Comparison of ENCODE assay signal across 8 cellular contexts in genomic region chr16:75116081-75116910, GRCh38. TPM values are rescaled to one million over a fixed set of nuclear protein-coding genes. Genes with fewer than 3 reads are reported as not detected.
A peak's percentile ranks its signal among the peaks of the same experiment; 100 is the strongest.
DNase-seq lines count a peak whose midpoint lies in the region; ATAC-seq and TF ChIP-seq lines count a peak whose summit lies in the region.

LDHD (minus strand) TSS chr16:75116780; CDS start chr16:75116720, 60 bp downstream.

- H3K36me3 ChIP-seq in Karpas-422 (ENCODE audit: insufficient read depth, low read length) (no peaks in the 10 kb centered on the region), parathyroid adenoma (ENCODE audit: control insufficient read depth, insufficient read depth, low read length) (no peaks in the 10 kb centered on the region)

- no peaks in the 10 kb centered on the region for H3K9me2 ChIP-seq in Karpas-422 (replicated peaks; ENCODE audit: insufficient read depth, low read length)

- H3K4me1 ChIP-seq in Karpas-422 (ENCODE audit: low read length): peaks cover 6% of the 10 kb centered on the region
- H3K4me1 ChIP-seq in parathyroid adenoma: peaks cover 11% of the 10 kb centered on the region

- no peaks in the 10 kb centered on the region for H3K79me2 ChIP-seq in Karpas-422 (ENCODE audit: low read length)
- H3K79me2 ChIP-seq in parathyroid adenoma: peaks cover 2% of the 10 kb centered on the region

- intact Hi-C loops in left cardiac atrium (cut with DNase I): loop anchor here in 1 of 2 donors (10.0 kb wide), 2 partner anchors 241 to 301 kb away; no protein-coding TSS in a partner anchor

- in situ Hi-C loops in Caki2 (cut with HindIII; ENCODE audit: low pct_unique_long_range_greater_than_20kb, low sequenced_read_pairs): no loop called here

- H2AFZ ChIP-seq in Karpas-422 (ENCODE audit: low read length) (no peak within 1 kb of the TSS), parathyroid adenoma (peak within 1 kb of the TSS; percentile 92)

- no peaks in the 10 kb centered on the region for H4K20me1 ChIP-seq in Karpas-422 (ENCODE audit: insufficient read depth, low read depth, low read length)

- H3K27ac ChIP-seq in Karpas-422 (ENCODE audit: low read length) (no peak within 1 kb of the TSS), parathyroid adenoma (peak within 1 kb of the TSS; percentile 49)

- ATAC-seq in left cardiac atrium (peak; percentile 95), GM18517 (IDR thresholded peaks at IDR 0.05; ENCODE audit: unreplicated experiment) (no peak), GM21576 (IDR thresholded peaks at IDR 0.05; ENCODE audit: unreplicated experiment) (no peak)

- H3K27me3 ChIP-seq in Karpas-422 (ENCODE audit: low read length): no peaks in the 10 kb centered on the region
- no peaks in the 10 kb centered on the region for H3K27me3 ChIP-seq in parathyroid adenoma (ENCODE audit: control insufficient read depth, insufficient read depth, low read length)

- H3K4me3 ChIP-seq in Karpas-422 (ENCODE audit: low read length) (peak within 1 kb of the TSS; percentile 21; the same call in 1 of the 2 replicates), parathyroid adenoma (ENCODE audit: low read depth, low read length) (peak within 1 kb of the TSS; percentile 85)

- no peak for TF ChIP-seq CTCF in parathyroid adenoma (IDR thresholded peaks at IDR 0.05)

- H3K9ac ChIP-seq in Karpas-422 (ENCODE audit: low read length) (no peak within 1 kb of the TSS), parathyroid adenoma (no peak within 1 kb of the TSS)

- DNase-seq in Caki2 (ENCODE audit: low read depth) (peak; percentile 41), Karpas-422 (peak; percentile 57), anterior cingulate cortex (lab: John Stamatoyannopoulos, UW) (peak in 57 of 58 donors; percentile 47 to 94 (median 82)), left cardiac atrium (peak; percentile 84)
- no peak for DNase-seq in activated CD8-positive, alpha-beta memory T cell treated with anti-CD3 and anti-CD28 coated beads for 24 hours

- H3K4me2 ChIP-seq in Karpas-422 (ENCODE audit: low read depth, low read length, poor library complexity, severe bottlenecking) (no peak within 1 kb of the TSS), parathyroid adenoma (ENCODE audit: low read length) (peak within 1 kb of the TSS; percentile 80)

- peaks cover 1% of the 10 kb centered on the region for H3K9me3 ChIP-seq in Karpas-422 (ENCODE audit: low read length)
- no peaks in the 10 kb centered on the region for H3K9me3 ChIP-seq in parathyroid adenoma (ENCODE audit: control insufficient read depth, low read length)

RNA-seq across cellular contexts. Expression of gene LDHD, which starts in this region (rescaled TPM):
- 0.95 and 1.8 TPM in 2 replicates for total RNA-seq in Caki2 (2014; rRNA removed; shearing (Covaris generic); ENCODE audit: low replicate concordance)
- 0.79 TPM in 1 of 2 replicates, not detected in the other for total RNA-seq in Karpas-422 (2014; rRNA removed; shearing (Covaris generic); ENCODE audit: low replicate concordance)
- total RNA-seq in left cardiac atrium: 10 to 100 TPM; 26.6 to 28.5 TPM

Comparison
In these comparisons a context has a peak if more than half of its experiments do, and no peak if none do; other contexts are left out.
1. Peak in DNase-seq and H3K4me3 ChIP-seq in Karpas-422; RNA of the gene not detected or under 1 TPM.
2. ATAC-seq: peak in left cardiac atrium (2 of 2); none in GM18517 (single experiment) and GM21576 (single experiment).